Comparison of ENCODE assay signal across 17 cellular contexts in the genomic region with DNA sequence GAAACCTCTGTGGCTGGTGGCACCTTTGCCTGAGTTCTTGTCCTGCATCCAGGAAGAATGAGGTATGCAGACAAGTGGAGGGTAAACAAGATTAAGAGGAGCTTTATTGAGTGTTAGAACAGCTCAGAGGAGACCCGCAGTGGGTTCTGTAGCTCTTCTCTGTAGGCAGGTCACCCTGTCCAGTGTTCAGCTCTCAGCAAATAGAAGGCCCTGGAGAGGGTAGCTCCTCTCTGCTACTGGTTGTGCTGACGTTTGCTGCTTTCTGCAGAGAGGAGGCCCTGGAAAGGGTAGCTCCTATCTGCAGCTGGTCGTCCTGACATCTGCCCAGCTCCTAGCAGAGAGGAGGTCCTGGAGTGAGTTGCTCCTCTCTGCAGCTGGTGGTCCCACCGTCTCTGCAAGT.
A peak's percentile ranks its signal among the peaks of the same experiment; 100 is the strongest.
DNase-seq lines count a peak whose midpoint lies in the region; ATAC-seq and TF ChIP-seq lines count a peak whose summit lies in the region.
"Had no signal": no experiment of that assay in that cellular context is flagged by ENCODE, and none has a peak within 500 bp of the region (broad histone marks: within the 10 kb centered on the region; RNA-seq: fewer than 3 reads in every experiment).

No MANE protein-coding gene starts in this region.

- TF ChIP-seq CTCF in heart left ventricle (IDR thresholded peaks at IDR 0.05) (no peak), right atrium auricular region (IDR thresholded peaks at IDR 0.05) (no peak), natural killer cell (IDR thresholded peaks at IDR 0.05) (no peak)

- DNase-seq in DMS53 (lab: John Stamatoyannopoulos, UW) (peak; percentile 38), DMS53 treated with DMSO at 0.1 percent for 48 hours (lab: John Stamatoyannopoulos, UW; ENCODE audit: unreplicated experiment) (no peak), heart left ventricle (no peak), right atrium auricular region (ENCODE audit: low spot score) (no peak), natural killer cell (no peak)
- DNase-seq in activated T-cell treated with anti-CD3 and anti-CD28 coated beads, Interleukin-2, amount 50 U/mL, for 24 hours: no peak
- DNase-seq: AML-193; CD4-positive, alpha-beta T cell; DMS153; DND-41; H9; IMR-90 had no signal

- no peak overlapping the region for H3K27ac Mint-ChIP-seq in stimulated activated memory B cell treated with anti-CD40 and anti-IgM and Interleukin-4, amounts not matched to agents 10 μg/mL and 1 μg/mL and 100 μg/mL, for 72 hours
- H3K27ac Mint-ChIP-seq in activated T-cell treated with anti-CD3 and anti-CD28 coated beads, Interleukin-2, amount 50 U/mL, for 24 hours: no peak overlapping the region
- H3K27ac Mint-ChIP-seq in natural killer cell: no peak overlapping the region
- H3K27ac Mint-ChIP-seq: CD4-positive, alpha-beta T cell had no signal

- 46 to 53% (median 49%) methylated on average over 4 of the region's 4 CpGs for WGBS in heart left ventricle, 4 donors

- peak in 3 of 4 donors; percentile 20 to 67 (median 20) for ATAC-seq in heart left ventricle
- ATAC-seq in stimulated activated memory B cell treated with anti-CD40 and anti-IgM and Interleukin-4, amounts not matched to agents 10 μg/mL and 1 μg/mL and 100 μg/mL, for 72 hours: peak; percentile 18
- ATAC-seq in natural killer cell: no peak
- ATAC-seq: A549, GM12878 had no signal

- intact Hi-C loops in heart left ventricle (cut with DNase I): no loop called here
- intact Hi-C loops in natural killer cell (cut with micrococcal nuclease): no loop called here

- H3K36me3 Mint-ChIP-seq in stimulated activated memory B cell treated with anti-CD40 and anti-IgM and Interleukin-4, amounts not matched to agents 10 μg/mL and 1 μg/mL and 100 μg/mL, for 72 hours: no peaks in the 10 kb centered on the region
- H3K36me3 Mint-ChIP-seq in activated T-cell treated with anti-CD3 and anti-CD28 coated beads, Interleukin-2, amount 50 U/mL, for 24 hours (ENCODE audit: low read depth): no peaks in the 10 kb centered on the region
- no peaks in the 10 kb centered on the region for H3K36me3 Mint-ChIP-seq in natural killer cell

- H3K27ac ChIP-seq in heart left ventricle (no peak overlapping the region), right atrium auricular region (no peak overlapping the region)
- H3K27ac ChIP-seq: 22Rv1, A549, C4-2B had no signal

- H3K36me3 ChIP-seq in heart left ventricle (no peaks in the 10 kb centered on the region), right atrium auricular region (no peaks in the 10 kb centered on the region)

- no peaks in the 10 kb centered on the region for H3K27me3 ChIP-seq in heart left ventricle
- no peaks in the 10 kb centered on the region for H3K27me3 ChIP-seq in right atrium auricular region

- H3K4me3 Mint-ChIP-seq in stimulated activated memory B cell treated with anti-CD40 and anti-IgM and Interleukin-4, amounts not matched to agents 10 μg/mL and 1 μg/mL and 100 μg/mL, for 72 hours: no peak overlapping the region
- H3K4me3 Mint-ChIP-seq in activated T-cell treated with anti-CD3 and anti-CD28 coated beads, Interleukin-2, amount 50 U/mL, for 24 hours: no peak overlapping the region
- no peak overlapping the region for H3K4me3 Mint-ChIP-seq in natural killer cell
- H3K4me3 Mint-ChIP-seq: CD4-positive, alpha-beta T cell; H9 had no signal

- H3K9me3 ChIP-seq in heart left ventricle (no peaks in the 10 kb centered on the region), right atrium auricular region (no peaks in the 10 kb centered on the region)
- H3K9me3 ChIP-seq: A549 had no signal

- H3K4me1 Mint-ChIP-seq in stimulated activated memory B cell treated with anti-CD40 and anti-IgM and Interleukin-4, amounts not matched to agents 10 μg/mL and 1 μg/mL and 100 μg/mL, for 72 hours: no peaks in the 10 kb centered on the region
- H3K4me1 Mint-ChIP-seq in activated T-cell treated with anti-CD3 and anti-CD28 coated beads, Interleukin-2, amount 50 U/mL, for 24 hours (ENCODE audit: low read depth): no peaks in the 10 kb centered on the region
- H3K4me1 Mint-ChIP-seq in natural killer cell: no peaks in the 10 kb centered on the region

- TF ChIP-seq POLR2A in heart left ventricle (IDR thresholded peaks at IDR 0.05): no peak

- H3K4me1 ChIP-seq in heart left ventricle (peaks cover 0 to 21% (median 6%) of the 10 kb centered on the region in 12 donors), right atrium auricular region (no peaks in the 10 kb centered on the region)
- H3K4me1 ChIP-seq: A549 had no signal

- no peaks in the 10 kb centered on the region for H3K27me3 Mint-ChIP-seq in stimulated activated memory B cell treated with anti-CD40 and anti-IgM and Interleukin-4, amounts not matched to agents 10 μg/mL and 1 μg/mL and 100 μg/mL, for 72 hours
- no peaks in the 10 kb centered on the region for H3K27me3 Mint-ChIP-seq in activated T-cell treated with anti-CD3 and anti-CD28 coated beads, Interleukin-2, amount 50 U/mL, for 24 hours
- H3K27me3 Mint-ChIP-seq in natural killer cell (ENCODE audit: low read depth in 2 of 2): no peaks in the 10 kb centered on the region
- H3K27me3 Mint-ChIP-seq: CD4-positive, alpha-beta T cell had no signal

- peaks cover under 1% of the 10 kb centered on the region for H3K9me3 Mint-ChIP-seq in stimulated activated memory B cell treated with anti-CD40 and anti-IgM and Interleukin-4, amounts not matched to agents 10 μg/mL and 1 μg/mL and 100 μg/mL, for 72 hours
- H3K9me3 Mint-ChIP-seq in activated T-cell treated with anti-CD3 and anti-CD28 coated beads, Interleukin-2, amount 50 U/mL, for 24 hours: no peaks in the 10 kb centered on the region
- peaks cover 0 to under 1% of the 10 kb centered on the region in 2 donors for H3K9me3 Mint-ChIP-seq in natural killer cell
- H3K9me3 Mint-ChIP-seq: CD4-positive, alpha-beta T cell had no signal

- H3K4me3 ChIP-seq in heart left ventricle (no peak overlapping the region), right atrium auricular region (no peak overlapping the region)
- H3K4me3 ChIP-seq: A549, GM12878 had no signal

Comparison
In these comparisons a context has a peak if more than half of its experiments do, and no peak if none do; other contexts are left out.
1. ATAC-seq: peak in heart left ventricle (3 of 4) and stimulated activated memory B cell treated with anti-CD40 and anti-IgM and Interleukin-4, amounts not matched to agents 10 μg/mL and 1 μg/mL and 100 μg/mL, for 72 hours (single experiment); none in natural killer cell (0 of 3).